Comparison of ENCODE assay signal across 8 cellular contexts in the genomic region with DNA sequence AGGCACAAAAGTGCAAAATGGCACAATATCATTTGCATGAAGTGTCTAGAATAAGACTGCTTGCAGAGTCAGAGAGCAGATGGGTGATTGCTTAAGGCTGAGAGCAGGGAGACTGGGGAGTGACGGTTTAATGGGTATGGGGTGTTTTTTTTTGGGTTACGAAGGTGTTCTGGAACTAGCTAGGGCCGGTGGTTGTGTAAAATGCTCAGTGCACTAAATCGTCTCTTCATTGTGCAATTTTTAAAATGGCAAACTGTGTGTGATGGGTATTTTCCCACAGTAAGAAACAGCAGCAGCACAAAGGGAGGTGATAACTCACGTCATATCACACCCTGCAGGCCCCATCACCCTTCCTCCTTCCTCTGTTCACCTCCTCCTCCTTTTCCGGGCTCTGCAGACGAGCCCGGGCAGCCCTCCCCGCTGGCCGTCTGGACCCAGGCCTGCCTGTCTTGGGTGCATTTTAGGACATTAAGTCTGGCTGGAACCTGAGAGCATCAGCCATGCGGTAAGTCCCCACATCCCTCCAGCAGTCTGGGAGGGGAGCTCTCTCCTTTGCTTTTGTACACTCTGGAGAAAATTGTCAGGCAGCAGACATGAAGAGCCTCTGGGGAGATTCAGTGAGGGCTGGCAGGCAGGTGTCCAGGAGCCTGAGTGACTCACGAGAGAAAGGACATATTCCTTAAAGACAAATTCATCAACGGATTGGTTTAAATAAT. TPM values are rescaled to one million over a fixed set of nuclear protein-coding genes. Genes with fewer than 3 reads are reported as not detected.
DNase-seq lines count a peak whose midpoint lies in the region; ATAC-seq and TF ChIP-seq lines count a peak whose summit lies in the region.

No MANE protein-coding gene starts in this region.

- H3K9me3 ChIP-seq in MG63 (no peaks in the 10 kb centered on the region), WERI-Rb-1 (ENCODE audit: severe bottlenecking) (peaks cover 7% of the 10 kb centered on the region), colonic mucosa (no peaks in the 10 kb centered on the region), neural progenitor cell (ENCODE audit: low read depth) (no peaks in the 10 kb centered on the region), gastroesophageal sphincter (no peaks in the 10 kb centered on the region)

- no peaks in the 10 kb centered on the region for H3K36me3 ChIP-seq in MG63
- no peaks in the 10 kb centered on the region; the same call in none of the 2 replicates for H3K36me3 ChIP-seq in WERI-Rb-1
- no peaks in the 10 kb centered on the region for H3K36me3 ChIP-seq in colonic mucosa
- no peaks in the 10 kb centered on the region for H3K36me3 ChIP-seq in neural progenitor cell
- no peaks in the 10 kb centered on the region for H3K36me3 ChIP-seq in gastroesophageal sphincter

- H3K79me2 ChIP-seq in neural progenitor cell (ENCODE audit: low read depth) = no peaks in the 10 kb centered on the region

- H3K4me2 ChIP-seq in neural progenitor cell = peak overlapping the region; percentile 37

- H3K27me3 ChIP-seq in MG63 = no peaks in the 10 kb centered on the region
- H3K27me3 ChIP-seq in WERI-Rb-1 (ENCODE audit: insufficient read depth, low read depth, severe bottlenecking) = no peaks in the 10 kb centered on the region
- no peaks in the 10 kb centered on the region for H3K27me3 ChIP-seq in colonic mucosa
- H3K27me3 ChIP-seq in neural progenitor cell = no peaks in the 10 kb centered on the region
- no peaks in the 10 kb centered on the region for H3K27me3 ChIP-seq in gastroesophageal sphincter

- TF ChIP-seq CTCF in GM12865 (IDR thresholded peaks at IDR 0.05; ENCODE audit: insufficient read depth, low read depth, low read length, missing control alignments) (no peak), WERI-Rb-1 (IDR thresholded peaks at IDR 0.05; ENCODE audit: low read depth, low read length) (peak; percentile 45; the same call in 1 of the 2 replicates), colonic mucosa (IDR thresholded peaks at IDR 0.05) (no peak), neural progenitor cell (IDR thresholded peaks at IDR 0.05) (no peak), gastroesophageal sphincter (IDR thresholded peaks at IDR 0.05) (no peak)

- 14 to 16% methylated on average over 5 to 11 of the region's 13 CpGs for WGBS in gastroesophageal sphincter (ENCODE audit: low coverage in 1 of 2), 2 donors

- DNase-seq in GM12865 (ENCODE audit: low read depth) = peak; percentile 73
- peak; percentile 57 for DNase-seq in MG63
- DNase-seq in WERI-Rb-1 = peak; percentile 95
- peak; percentile 20 for DNase-seq in colonic mucosa
- peak; percentile 42 for DNase-seq in neural progenitor cell (ENCODE audit: low spot score)

- H3K4me1 Mint-ChIP-seq in neural progenitor cell = peaks cover 33% of the 10 kb centered on the region

- H3K4me3 ChIP-seq in GM12865 (ENCODE audit: low read depth, low read length) = peak overlapping the region; percentile 73
- H3K4me3 ChIP-seq in MG63 = no peak overlapping the region
- H3K4me3 ChIP-seq in WERI-Rb-1 (ENCODE audit: low read depth, low read length) = peak overlapping the region; percentile 31
- no peak overlapping the region for H3K4me3 ChIP-seq in colonic mucosa
- H3K4me3 ChIP-seq in neural progenitor cell = no peak overlapping the region
- no peak overlapping the region for H3K4me3 ChIP-seq in gastroesophageal sphincter

- no peak for TF ChIP-seq EP300 in gastroesophageal sphincter (IDR thresholded peaks at IDR 0.05)

- H3K27ac Mint-ChIP-seq in neural progenitor cell = peak overlapping the region; percentile 99

- H3F3A ChIP-seq in neural progenitor cell (ENCODE audit: low read depth) = peaks cover 15% of the 10 kb centered on the region

- peak overlapping the region; percentile 77 for H2AFZ ChIP-seq in neural progenitor cell (replicated peaks)

- no peak overlapping the region for H3K9ac ChIP-seq in colonic mucosa (ENCODE audit: low read depth in 2 of 2, low read length in 2 of 2)
- H3K9ac ChIP-seq in neural progenitor cell = no peak overlapping the region

- H3K4me1 ChIP-seq in colonic mucosa (no peaks in the 10 kb centered on the region), neural progenitor cell (peaks cover 13% of the 10 kb centered on the region), gastroesophageal sphincter (peaks cover 0 to 11% (median 0%) of the 10 kb centered on the region in 3 donors)

- H3K36me3 Mint-ChIP-seq in neural progenitor cell = peaks cover 3% of the 10 kb centered on the region

- H3K9me3 Mint-ChIP-seq in neural progenitor cell = peaks cover 12% of the 10 kb centered on the region

- intact Hi-C loops in colonic mucosa (cut with DNase I) = no loop called here

- peaks cover 14% of the 10 kb centered on the region for H3K27me3 Mint-ChIP-seq in neural progenitor cell (ENCODE audit: insufficient read depth, low read depth)

- ATAC-seq in GM21619 (IDR thresholded peaks at IDR 0.05; ENCODE audit: unreplicated experiment) (peak; percentile 67), HG02938 (IDR thresholded peaks at IDR 0.05; ENCODE audit: unreplicated experiment) (no peak), gastroesophageal sphincter (no peak)

- peak overlapping the region; percentile 16 for H3K4me3 Mint-ChIP-seq in neural progenitor cell

- peak overlapping the region; percentile 96 for H3K27ac ChIP-seq in WERI-Rb-1
- no peak overlapping the region for H3K27ac ChIP-seq in colonic mucosa
- H3K27ac ChIP-seq in neural progenitor cell = peak overlapping the region; percentile 24
- no peak overlapping the region for H3K27ac ChIP-seq in gastroesophageal sphincter

- no peaks in the 10 kb centered on the region for H4K20me1 ChIP-seq in neural progenitor cell (ENCODE audit: low read depth)

- TF ChIP-seq POLR2A in gastroesophageal sphincter (IDR thresholded peaks at IDR 0.05) = no peak

RNA-seq across cellular contexts. Expression of a gene that starts 42.7 kb away (rescaled TPM):
- total RNA-seq in MG63 (2014; rRNA removed; shearing (Covaris generic); ENCODE audit: low replicate concordance) = not detected in 2 replicates
- total RNA-seq in colonic mucosa (under 1 TPM in 1 of 2 donors, not detected in 1; 0.27 TPM), neural progenitor cell (ENCODE audit: low replicate concordance) (0.28 TPM in 1 of 2 replicates, not detected in the other), gastroesophageal sphincter (1 to 10 TPM in 1 of 4 donors, not detected in 3; 1.4 TPM)

Comparison
In these comparisons a context has a peak if more than half of its experiments do, and no peak if none do; other contexts are left out.
1. DNase-seq: peak in every context shown above with its lines; median percentile 95 in WERI-Rb-1; 73 in GM12865; 57 in MG63; 42 in neural progenitor cell; 20 in colonic mucosa.
2. H3K4me3 ChIP-seq: peak in GM12865 (single experiment) and WERI-Rb-1 (single experiment); none in MG63 (single experiment), colonic mucosa (single experiment), neural progenitor cell (single experiment) and gastroesophageal sphincter (0 of 2).
3. H3K27ac ChIP-seq: peak in WERI-Rb-1 (single experiment) and neural progenitor cell (single experiment); none in colonic mucosa (single experiment) and gastroesophageal sphincter (0 of 4).